In genomic region chr10:114732931-114733330, GRCh38 we compare ENCODE assay signal across 20 cellular contexts.
DNase-seq lines count a peak whose midpoint lies in the region; ATAC-seq, FAIRE-seq and TF ChIP-seq lines count a peak whose summit lies in the region.
"Had no signal": no experiment of that assay in that cellular context is flagged by ENCODE, and none has a peak within 500 bp of the region (broad histone marks: within the 10 kb centered on the region; RNA-seq: fewer than 3 reads in every experiment).

No MANE protein-coding gene starts in this region.

- no peaks in the 10 kb centered on the region for H3K36me3 ChIP-seq in Panc1 (ENCODE audit: control insufficient read depth, insufficient read depth, low read length)
- no peaks in the 10 kb centered on the region for H3K36me3 ChIP-seq in HepG2 (replicated peaks in 1 of 2; ENCODE audit: control insufficient read depth in 1 of 2, insufficient read depth in 2 of 2, low read length in 2 of 2)
- no peaks in the 10 kb centered on the region for H3K36me3 ChIP-seq in mucosa of descending colon (ENCODE audit: low read depth)

- H3K36me3 Mint-ChIP-seq in HFFc6 (ENCODE audit: low read depth), result no peaks in the 10 kb centered on the region
- H3K36me3 Mint-ChIP-seq: CD4-positive, alpha-beta memory T cell had no signal

- intact Hi-C loops in Panc1 (cut with micrococcal nuclease; ENCODE audit: unreplicated experiment), result no loop called here
- intact Hi-C loops in HepG2 (cut with micrococcal nuclease; ENCODE audit: unreplicated experiment), result no loop called here
- intact Hi-C loops in mucosa of descending colon (cut with DNase I, micrococcal nuclease), result no loop called here

- no peaks in the 10 kb centered on the region for H4K20me1 ChIP-seq in HepG2 (ENCODE audit: insufficient read depth, low read length)

- H3K4me1 Mint-ChIP-seq in HFFc6 (ENCODE audit: low read depth), result peaks cover 8% of the 10 kb centered on the region
- H3K4me1 Mint-ChIP-seq: CD4-positive, alpha-beta memory T cell; GM23338; H9 had no signal

- H3K9me3 ChIP-seq in A549, result no peaks in the 10 kb centered on the region
- H3K9me3 ChIP-seq in Panc1 (ENCODE audit: control insufficient read depth, insufficient read depth, low read depth, low read length), result no peaks in the 10 kb centered on the region; the same call in 1 of the 2 replicates
- no peaks in the 10 kb centered on the region for H3K9me3 ChIP-seq in HepG2 (ENCODE audit: low read length)
- H3K9me3 ChIP-seq in mucosa of descending colon, result no peaks in the 10 kb centered on the region

- no peak for ATAC-seq in A549
- no peak for ATAC-seq in Panc1
- no peak for ATAC-seq in HepG2
- ATAC-seq in mucosa of descending colon, result peak; percentile 39
- no peak for ATAC-seq in GM18502 (IDR thresholded peaks at IDR 0.05; ENCODE audit: poor library complexity, unreplicated experiment)
- ATAC-seq: GM23338, HCT116 had no signal

- no peak overlapping the region for H3K27ac Mint-ChIP-seq in HFFc6
- H3K27ac Mint-ChIP-seq: GM23338, H9 had no signal

- H2AFZ ChIP-seq in HepG2 (ENCODE audit: low read length), result no peak overlapping the region
- H2AFZ ChIP-seq: GM23338 had no signal

- no peak overlapping the region for H3K27ac ChIP-seq in A549
- H3K27ac ChIP-seq in Panc1 (ENCODE audit: low read length), result peak overlapping the region; percentile 76
- no peak overlapping the region for H3K27ac ChIP-seq in HepG2 (ENCODE audit: extremely low read length, insufficient read depth, low read length)

- no peaks in the 10 kb centered on the region for H3K27me3 ChIP-seq in Panc1 (ENCODE audit: control insufficient read depth, insufficient read depth, low read length)
- no peaks in the 10 kb centered on the region for H3K27me3 ChIP-seq in HepG2 (ENCODE audit: control insufficient read depth in 1 of 2, insufficient read depth in 2 of 2, low read length in 2 of 2)

- CTCF ChIA-PET in A549 (lab: Yijun Ruan, JAX) (no interaction called here), Panc1 (lab: Charles Lee) (no interaction called here), HepG2 (lab: Yijun Ruan, JAX; ENCODE audit: low intra/inter-chr PET ratio, low total read pairs) (no interaction called here)

- TF ChIP-seq POLR2A in A549 (IDR thresholded peaks at IDR 0.05; ENCODE audit: low read length), result no peak
- TF ChIP-seq POLR2A in HepG2 (IDR thresholded peaks at IDR 0.05; ENCODE audit: insufficient read depth in 1 of 2, low read depth in 2 of 2, low read length in 2 of 2), result no peak

- DNase-seq in A549 (ENCODE audit: low read depth in 1 of 2, low spot score in 1 of 2) (no peak), Panc1 (ENCODE audit: low read depth, low spot score) (no peak), HepG2 (ENCODE audit: low spot score) (no peak), mucosa of descending colon (no peak), HFFc6 (no peak)
- DNase-seq in activated CD4-positive, CD25-positive, alpha-beta regulatory T cell (lab: John Stamatoyannopoulos, UW), result no peak
- DNase-seq: 8988T; C1 segment of cervical spinal cord; Calu3; CD4-positive, alpha-beta memory T cell; COR-L47; DMS53; DMS79 treated with DMSO at 0.1 percent for 48 hours; GF-D8; H9 had no signal

- no peak for TF ChIP-seq EP300 in A549 (IDR thresholded peaks at IDR 0.05)
- no peak for TF ChIP-seq EP300 in HepG2 (IDR thresholded peaks at IDR 0.05; ENCODE audit: low read depth in 2 of 2, low read length in 2 of 2)
- TF ChIP-seq EP300 in HepG2 (CRISPR knock-in tag; IDR thresholded peaks at IDR 0.05; ENCODE audit: borderline replicate concordance), result no peak

- no peaks in the 10 kb centered on the region for H3K27me3 Mint-ChIP-seq in HFFc6 (ENCODE audit: insufficient read depth)

- H3K79me2 ChIP-seq in HepG2 (ENCODE audit: insufficient read depth, low read length), result no peaks in the 10 kb centered on the region

- H3K4me2 ChIP-seq in A549 (no peak overlapping the region; the same call in 2 of the 3 replicates), HepG2 (ENCODE audit: low read depth, low read length) (no peak overlapping the region)
- H3K4me2 ChIP-seq: GM23338 had no signal

- in situ Hi-C loops in Panc1 (cut with HindIII; ENCODE audit: low pct_unique_long_range_greater_than_20kb, low sequenced_read_pairs), result no loop called here
- in situ Hi-C loops in HepG2 (cut with HindIII; ENCODE audit: extremely low pct_ligation_motif_present, low pct_unique_long_range_greater_than_20kb), result no loop called here

- FAIRE-seq in A549 (lab: Jason Lieb, UNC), result peak; percentile 46
- FAIRE-seq in HepG2 (lab: Jason Lieb, UNC), result no peak
- FAIRE-seq: GM12891, GM19239 had no signal

- TF ChIP-seq RAD21 in A549 (conservative IDR thresholded peaks at IDR 0.05 in 1 of 2, IDR thresholded peaks at IDR 0.05 in 1 of 2) (no peak), HepG2 (CRISPR knock-in tag; IDR thresholded peaks at IDR 0.05) (no peak)

- BruUV-seq in Panc1 (replicated peaks; lab: Mats Ljungman, UMichigan) (no TSS peak), HepG2 (replicated peaks; lab: Mats Ljungman, UMichigan) (no TSS peak)

- H3K4me3 ChIP-seq in A549 (no peak overlapping the region), Panc1 (ENCODE audit: low read depth in 2 of 2, low read length in 2 of 2) (no peak overlapping the region), HepG2 (replicated peaks in 1 of 3; ENCODE audit: insufficient read depth in 1 of 3, low read depth in 2 of 3, low read length in 3 of 3) (no peak overlapping the region), mucosa of descending colon (no peak overlapping the region)
- H3K4me3 ChIP-seq: GM23338 had no signal

- H3K4me1 ChIP-seq in A549 (peaks cover 6% of the 10 kb centered on the region; the same call in 2 of the 3 replicates), Panc1 (ENCODE audit: control insufficient read depth, insufficient read depth, low read length) (peaks cover 38% of the 10 kb centered on the region), HepG2 (ENCODE audit: insufficient read depth, low read length) (peaks cover 7% of the 10 kb centered on the region; the same call in 1 of the 2 replicates), mucosa of descending colon (ENCODE audit: low read depth) (peaks cover 4% of the 10 kb centered on the region)

- TF ChIP-seq CTCF in A549 (IDR thresholded peaks at IDR 0.05), result no peak
- TF ChIP-seq CTCF in Panc1 (IDR thresholded peaks at IDR 0.05), result no peak
- no peak for TF ChIP-seq CTCF in HepG2 (CRISPR knock-in tag; IDR thresholded peaks at IDR 0.05)
- TF ChIP-seq CTCF in mucosa of descending colon (IDR thresholded peaks at IDR 0.05), result no peak
- TF ChIP-seq CTCF in HFFc6 (IDR thresholded peaks at IDR 0.05), result no peak

- 80% methylated on average over 1 of the region's 1 CpG for WGBS in A549 (ENCODE audit: missing lambda C conversion rate)
- 86% methylated on average over 1 of the region's 1 CpG for WGBS in HepG2 (ENCODE audit: low lambda C conversion rate)

- H3K9ac ChIP-seq in HepG2 (ENCODE audit: insufficient read depth, low read depth, low read length), result no peak overlapping the region

- no peaks in the 10 kb centered on the region for H3K9me3 Mint-ChIP-seq in HFFc6
- H3K9me3 Mint-ChIP-seq: CD4-positive, alpha-beta memory T cell had no signal

- POLR2A ChIA-PET in A549 (lab: Yijun Ruan, JAX) (no interaction called here), Panc1 (lab: Charles Lee) (no interaction called here), HepG2 (lab: Yijun Ruan, JAX) (no interaction called here)

- no peak overlapping the region for H3K4me3 Mint-ChIP-seq in HFFc6
- H3K4me3 Mint-ChIP-seq: CD4-positive, alpha-beta memory T cell; GM23338; H9 had no signal

TF ChIP-seq in A549, 52 proteins besides CTCF, POLR2A, EP300 and RAD21 (continues in another document):
- TF ChIP-seq SMC3 (IDR thresholded peaks at IDR 0.05) (no peak), EHMT2 (IDR thresholded peaks at IDR 0.05; ENCODE audit: low read depth) (no peak), SREBF2 (IDR thresholded peaks at IDR 0.05) (no peak), USF2 (IDR thresholded peaks at IDR 0.05) (no peak)

TF ChIP-seq in HepG2, 621 proteins besides CTCF, POLR2A, EP300 and RAD21:
- TF ChIP-seq DNMT1 (CRISPR knock-in tag; IDR thresholded peaks at IDR 0.05) (no peak), HNF4A (CRISPR knock-in tag; IDR thresholded peaks at IDR 0.05) (peak; percentile 41; the same call in 1 of the 2 replicates)
